In genomic region chr3:32176989-32177701, GRCh38 we compare ENCODE assay signal across 8 cellular contexts.
DNase-seq lines count a peak whose midpoint lies in the region; ATAC-seq, FAIRE-seq and TF ChIP-seq lines count a peak whose summit lies in the region.

No MANE protein-coding gene starts in this region.

- POLR2A ChIA-PET in A549 (lab: Yijun Ruan, JAX) = no interaction called here

- TF ChIP-seq CTCF in A549 (IDR thresholded peaks at IDR 0.05) (peak; percentile 69), glutamatergic neuron (IDR thresholded peaks at IDR 0.05; ENCODE audit: partially characterized antibody, unreplicated experiment) (peak; percentile 68), smooth muscle cell (IDR thresholded peaks at IDR 0.05; ENCODE audit: borderline replicate concordance, insufficient read depth, poor library complexity, severe bottlenecking) (peak; percentile 62)

- no peaks in the 10 kb centered on the region for H3K9me3 ChIP-seq in A549
- H3K9me3 ChIP-seq in smooth muscle cell (replicated peaks; ENCODE audit: low read depth) = no peaks in the 10 kb centered on the region

- H3K9me3 Mint-ChIP-seq in glutamatergic neuron (ENCODE audit: unreplicated experiment) = no peaks in the 10 kb centered on the region

- TF ChIP-seq RAD21 in A549 (conservative IDR thresholded peaks at IDR 0.05 in 1 of 2, IDR thresholded peaks at IDR 0.05 in 1 of 2) = peak; percentile 71 to 78

- no peak overlapping the region for H3K9ac ChIP-seq in smooth muscle cell (ENCODE audit: low read depth)

- H3K36me3 Mint-ChIP-seq in glutamatergic neuron (ENCODE audit: unreplicated experiment) = peaks cover 3% of the 10 kb centered on the region

- peaks cover 3% of the 10 kb centered on the region for H3K27me3 Mint-ChIP-seq in glutamatergic neuron (ENCODE audit: unreplicated experiment)

- CTCF ChIA-PET in A549 (lab: Yijun Ruan, JAX) = interaction anchor here (0.6 to 4.1 kb wide), 55 partner anchors 9 to 607 kb away, joined by 3 to 40 read pairs (median 5); partner anchors contain the start of genes OSBPL10 and ZNF860

- H3K79me2 ChIP-seq in smooth muscle cell (ENCODE audit: low read depth) = no peaks in the 10 kb centered on the region

- peaks cover 5% of the 10 kb centered on the region; the same call in 1 of the 3 replicates for H3K4me1 ChIP-seq in A549
- no peaks in the 10 kb centered on the region for H3K4me1 ChIP-seq in smooth muscle cell (ENCODE audit: low read depth)

- ATAC-seq in A549 (peak; percentile 67 to 80), HG03139 (IDR thresholded peaks at IDR 0.05; ENCODE audit: unreplicated experiment) (no peak)

- H3K4me2 ChIP-seq in A549 (peak overlapping the region; percentile 54), smooth muscle cell (peak overlapping the region; percentile 23)

- WGBS in A549 (ENCODE audit: missing lambda C conversion rate) = 13% methylated on average over 9 of the region's 9 CpGs
- 22% methylated on average over 9 of the region's 9 CpGs for WGBS in smooth muscle cell (ENCODE audit: low lambda C conversion rate)

- H3K4me3 ChIP-seq in A549 (no peak overlapping the region), smooth muscle cell (no peak overlapping the region)

- no peaks in the 10 kb centered on the region for H3F3A ChIP-seq in smooth muscle cell (ENCODE audit: low read depth)

- H3K27ac ChIP-seq in A549 (peak overlapping the region in 1 of 2 experiments; percentile 2; a peak in 1 of 6 replicates), smooth muscle cell (ENCODE audit: low read depth) (no peak overlapping the region)

- FAIRE-seq in A549 (lab: Jason Lieb, UNC) = no peak
- FAIRE-seq in GM12892 (lab: Jason Lieb, UNC) = peak; percentile 64

- no peak for TF ChIP-seq EP300 in A549 (IDR thresholded peaks at IDR 0.05)

- H3K36me3 ChIP-seq in smooth muscle cell (ENCODE audit: low read depth) = no peaks in the 10 kb centered on the region

- no peak overlapping the region for H3K27ac Mint-ChIP-seq in glutamatergic neuron (ENCODE audit: unreplicated experiment)

- no peak overlapping the region for H2AFZ ChIP-seq in smooth muscle cell (ENCODE audit: low read depth)

- H4K20me1 ChIP-seq in smooth muscle cell (ENCODE audit: low read depth) = no peaks in the 10 kb centered on the region

- peaks cover 2% of the 10 kb centered on the region for H3K4me1 Mint-ChIP-seq in glutamatergic neuron (ENCODE audit: low read depth, unreplicated experiment)

- TF ChIP-seq POLR2A in A549 (IDR thresholded peaks at IDR 0.05; ENCODE audit: low read length) = no peak
- no peak for TF ChIP-seq POLR2A in GM12892 (IDR thresholded peaks at IDR 0.05; ENCODE audit: low read depth, low read length)

- H3K4me3 Mint-ChIP-seq in glutamatergic neuron (ENCODE audit: unreplicated experiment) = no peak overlapping the region

- DNase-seq in A549 (ENCODE audit: low read depth in 1 of 2, low spot score in 1 of 2) (peak; percentile 32 to 65), GM12892 (ENCODE audit: insufficient read length) (no peak), HS-27A (ENCODE audit: low read depth) (peak; percentile 57), SHP77 (lab: John Stamatoyannopoulos, UW) (peak; percentile 59 to 67), glutamatergic neuron (peak; percentile 26), smooth muscle cell (lab: John Stamatoyannopoulos, UW; ENCODE audit: unreplicated experiment) (no peak)
- peak; percentile 26 for DNase-seq in activated effector memory CD4-positive, alpha-beta T cell treated with Interleukin-2 at 50 U/mL for 16 hours

- no peaks in the 10 kb centered on the region for H3K27me3 ChIP-seq in smooth muscle cell (ENCODE audit: low read depth)

TF ChIP-seq in A549, 52 proteins besides CTCF, POLR2A, EP300 and RAD21:
- peak; percentile 72 for TF ChIP-seq SMC3 (IDR thresholded peaks at IDR 0.05)
- TF ChIP-seq KDM5A (IDR thresholded peaks at IDR 0.05) = no peak

Comparison
In these comparisons a context has a peak if more than half of its experiments do, and no peak if none do; other contexts are left out.
1. DNase-seq: peak in A549 (2 of 2), HS-27A (single experiment), SHP77 (2 of 2), activated effector memory CD4-positive, alpha-beta T cell treated with Interleukin-2 at 50 U/mL for 16 hours (single experiment) and glutamatergic neuron (single experiment); none in GM12892 (single experiment) and smooth muscle cell (single experiment).
2. Peak in every context shown above with its lines, with median percentiles within 50 percentile points of each other: CTCF ChIP-seq.